ENCODE assay signal across 22 cellular contexts in the genomic region with DNA sequence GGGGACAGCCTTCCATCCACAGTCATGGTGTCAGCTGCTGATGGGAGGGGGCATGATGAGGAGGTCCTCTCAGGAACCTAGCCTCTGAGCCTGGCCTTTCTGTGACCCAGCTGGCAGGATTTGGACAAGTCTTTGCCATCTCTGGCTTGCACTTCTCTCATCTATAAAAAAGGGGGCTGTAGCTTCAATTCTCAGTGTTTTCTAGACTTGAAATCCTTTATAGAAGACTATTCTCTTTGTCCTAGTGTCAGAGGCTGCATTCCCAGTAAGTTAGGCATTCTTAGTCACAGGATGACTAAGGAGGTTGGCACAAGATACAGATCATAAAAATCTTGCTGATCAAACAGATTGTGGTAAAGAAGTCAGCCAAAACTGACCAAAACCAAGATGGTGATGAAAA.
DNase-seq lines count a peak whose midpoint lies in the region; TF ChIP-seq lines count a peak whose summit lies in the region.
"Had no signal": no experiment of that assay in that cellular context is flagged by ENCODE, and none has a peak within 500 bp of the region (broad histone marks: within the 10 kb centered on the region; RNA-seq: fewer than 3 reads in every experiment).

No MANE protein-coding gene starts in this region.

- H4K20me1 ChIP-seq in mammary epithelial cell (ENCODE audit: insufficient read depth, low read length) (no peaks in the 10 kb centered on the region), osteoblast (ENCODE audit: insufficient read depth, low read length) (no peaks in the 10 kb centered on the region), H9 (ENCODE audit: control insufficient read depth, insufficient read depth, insufficient read length) (no peaks in the 10 kb centered on the region)
- H4K20me1 ChIP-seq: BLaER1 had no signal

- no peak overlapping the region for H3T11ph ChIP-seq in H9 (ENCODE audit: low read length)

- H4K8ac ChIP-seq in H9 (replicated peaks; ENCODE audit: insufficient read length, low read depth, low read length) = no peak overlapping the region

- H3K4me3 ChIP-seq in mammary epithelial cell (replicated peaks in 1 of 3; ENCODE audit: insufficient read depth in 1 of 3, low read depth in 2 of 3, low read length in 3 of 3) (no peak overlapping the region), osteoblast (ENCODE audit: insufficient read depth, low read length) (no peak overlapping the region), prostate gland (no peak overlapping the region)
- H3K4me3 ChIP-seq: BLaER1, esophagus squamous epithelium, left lung, thoracic aorta had no signal

- CTCF ChIA-PET in mammary epithelial cell (lab: Charles Lee; ENCODE audit: low non-redundant PET) = no interaction called here

- no peak overlapping the region for H4K91ac ChIP-seq in H9 (ENCODE audit: insufficient read length, low read depth, low read length)

- H3K36me3 ChIP-seq in mammary epithelial cell (ENCODE audit: insufficient read depth, low read length) (no peaks in the 10 kb centered on the region), osteoblast (ENCODE audit: insufficient read depth, low read length) (no peaks in the 10 kb centered on the region), prostate gland (no peaks in the 10 kb centered on the region)
- H3K36me3 ChIP-seq: BLaER1, esophagus squamous epithelium, left lung, thoracic aorta had no signal

- H3K9me3 ChIP-seq in mammary epithelial cell (replicated peaks; ENCODE audit: insufficient read depth, low read length) (peaks cover 14% of the 10 kb centered on the region), osteoblast (ENCODE audit: low read depth, low read length) (no peaks in the 10 kb centered on the region), prostate gland (no peaks in the 10 kb centered on the region), H9 (ENCODE audit: control insufficient read depth, low read depth, low read length) (no peaks in the 10 kb centered on the region)
- H3K9me3 ChIP-seq: thoracic aorta had no signal

- H3K4me2 ChIP-seq in mammary epithelial cell (ENCODE audit: insufficient read depth, low read depth, low read length) (no peak overlapping the region), osteoblast (ENCODE audit: insufficient read depth, low read length) (no peak overlapping the region), H9 (ENCODE audit: insufficient read depth, insufficient read length, low read length) (no peak overlapping the region)
- H3K4me2 ChIP-seq: BLaER1 had no signal

- H3K4me1 ChIP-seq in mammary epithelial cell (ENCODE audit: insufficient read depth, low read length) (no peaks in the 10 kb centered on the region), osteoblast (ENCODE audit: insufficient read depth, low read length) (peaks cover 3% of the 10 kb centered on the region), prostate gland (replicated peaks) (no peaks in the 10 kb centered on the region), H9 (ENCODE audit: insufficient read depth, low read length) (no peaks in the 10 kb centered on the region)
- H3K4me1 ChIP-seq: BLaER1, esophagus squamous epithelium, left lung had no signal

- no peaks in the 10 kb centered on the region for H3K23me2 ChIP-seq in H9 (ENCODE audit: insufficient read length, low read depth, low read length, poor library complexity, severe bottlenecking)

- no peak overlapping the region for H2AK5ac ChIP-seq in H9 (ENCODE audit: insufficient read length, low read length)

- no peak for TF ChIP-seq CTCF in mammary epithelial cell (conservative IDR thresholded peaks at IDR 0.05 in 1 of 2, IDR thresholded peaks at IDR 0.05 in 1 of 2; ENCODE audit: extremely low read depth in 1 of 2, insufficient read depth in 1 of 2, low read depth in 1 of 2, low read length in 2 of 2)
- no peak for TF ChIP-seq CTCF in osteoblast (IDR thresholded peaks at IDR 0.05; ENCODE audit: extremely low read depth, low read depth, low read length)
- no peak for TF ChIP-seq CTCF in prostate gland (IDR thresholded peaks at IDR 0.05)
- no peak for TF ChIP-seq CTCF in H9 (conservative IDR thresholded peaks at IDR 0.05)

- H3K23ac ChIP-seq in H9 (ENCODE audit: insufficient read length, low read depth, low read length) = no peak overlapping the region

- no peak overlapping the region for H3K14ac ChIP-seq in H9 (ENCODE audit: insufficient read depth, low read length)

- H3K4me3 Mint-ChIP-seq in H9 = no peak overlapping the region
- H3K4me3 Mint-ChIP-seq: activated naive CD4-positive, alpha-beta T cell treated with anti-CD3 and anti-CD28 coated beads, Interleukin-2, amount 10 ng/mL, durations not matched to agents 7 days and 5 days; IgD-negative memory B cell; T-helper 2 cell treated with Interferon-gamma antibody and Interleukin-4, amounts not matched to agents 5 μg/mL and 100 μg/mL, for 36 hours had no signal

- in situ Hi-C loops in mammary epithelial cell (cut with MboI; ENCODE audit: low sequenced_read_pairs in 2 of 2) = no loop called here

- peaks cover 7 to 14% of the 10 kb centered on the region in 2 experiments; a peak in 2 of 4 replicates for H3K4me1 Mint-ChIP-seq in H9
- H3K4me1 Mint-ChIP-seq: activated naive CD4-positive, alpha-beta T cell treated with anti-CD3 and anti-CD28 coated beads, Interleukin-2, amount 10 ng/mL, durations not matched to agents 7 days and 5 days; IgD-negative memory B cell had no signal

- H3K79me1 ChIP-seq in H9 (ENCODE audit: insufficient read depth, low read depth, low read length, poor library complexity, severe bottlenecking) = no peaks in the 10 kb centered on the region

- H2BK120ac ChIP-seq in H9 (ENCODE audit: low read depth, low read length, poor library complexity, severe bottlenecking) = no peak overlapping the region

- no peak overlapping the region for H3K18ac ChIP-seq in H9 (ENCODE audit: insufficient read length, low read depth, low read length)

- no peak overlapping the region for H3K27ac Mint-ChIP-seq in H9
- H3K27ac Mint-ChIP-seq: activated naive CD4-positive, alpha-beta T cell treated with anti-CD3 and anti-CD28 coated beads, Interleukin-2, amount 10 ng/mL, durations not matched to agents 7 days and 5 days; IgD-negative memory B cell; T-helper 2 cell treated with Interferon-gamma antibody and Interleukin-4, amounts not matched to agents 5 μg/mL and 100 μg/mL, for 36 hours had no signal

- intact Hi-C loops in mammary epithelial cell (cut with micrococcal nuclease) (no loop called here), prostate gland (cut with DNase I) (no loop called here)

- no peak overlapping the region for H2BK20ac ChIP-seq in H9 (ENCODE audit: low read depth, low read length, poor library complexity, severe bottlenecking)

- no peak for TF ChIP-seq POLR2A in prostate gland (IDR thresholded peaks at IDR 0.05)

- no peak overlapping the region for H3K56ac ChIP-seq in H9 (ENCODE audit: insufficient read length, low read depth, low read length)

- no peak overlapping the region for H3K27ac ChIP-seq in mammary epithelial cell (ENCODE audit: insufficient read depth, low read depth, low read length)
- no peak overlapping the region for H3K27ac ChIP-seq in osteoblast (ENCODE audit: low read depth, low read length)
- H3K27ac ChIP-seq in prostate gland = no peak overlapping the region
- H3K27ac ChIP-seq in H9 (ENCODE audit: insufficient read length, low read depth, low read length) = no peak overlapping the region
- H3K27ac ChIP-seq: BLaER1, esophagus squamous epithelium, left lung, thoracic aorta had no signal

- DNase-seq in ELR (ENCODE audit: low read depth) = peak; percentile 59
- peak; percentile 29 for DNase-seq in NCI-H460 (ENCODE audit: extremely low read depth, low read depth)
- DNase-seq in mammary epithelial cell = peak; percentile 65
- DNase-seq in osteoblast (ENCODE audit: insufficient read length, low spot score, missing footprints) = peak; percentile 73
- DNase-seq in prostate gland (ENCODE audit: low spot score) = no peak
- DNase-seq in NCI-H2107 treated with DMSO at 0.1 percent for 48 hours (lab: John Stamatoyannopoulos, UW; ENCODE audit: unreplicated experiment) = no peak
- DNase-seq in NOMO-1 treated with dmso at 0.1 percent for 144 hours (lab: John Stamatoyannopoulos, UW; ENCODE audit: unreplicated experiment) = no peak
- DNase-seq in H9 = no peak
- DNase-seq: activated CD4-positive, alpha-beta T cell treated with anti-CD3 and anti-CD28 coated beads for 4 hours; activated naive CD4-positive, alpha-beta T cell treated with anti-CD3 and anti-CD28 coated beads, Interleukin-2, amount 10 ng/mL, durations not matched to agents 7 days and 5 days; DMS153; esophagus squamous epithelium; left lung; NCI-H1105 treated with DMSO at 0.1 percent for 48 hours; NK-92 treated with Interleukin-12 subunit alpha and Interleukin-12 subunit beta, amount 100 ng/mL, for 24 hours; SIG-M5; stimulated activated CD4-positive, alpha-beta T cell treated with anti-CD3 and anti-CD28 coated beads, Interleukin-4, amount 100 ng/mL, for 24 hours; stimulated activated CD8-positive, alpha-beta memory T cell treated with anti-CD3 and anti-CD28 coated beads, Interleukin-4, amount 100 ng/mL, for 48 hours had no signal

- no peak overlapping the region for H4K5ac ChIP-seq in H9 (ENCODE audit: insufficient read length, low read depth, low read length)

- H3K36me3 Mint-ChIP-seq in H9 (ENCODE audit: insufficient read depth in 1 of 3, low read depth in 3 of 3) = peaks cover 3 to 8% (median 6%) of the 10 kb centered on the region in 3 experiments; a peak in 6 of 7 replicates
- H3K36me3 Mint-ChIP-seq: activated naive CD4-positive, alpha-beta T cell treated with anti-CD3 and anti-CD28 coated beads, Interleukin-2, amount 10 ng/mL, durations not matched to agents 7 days and 5 days had no signal

- peaks cover 6 to 9% of the 10 kb centered on the region in 2 experiments; a peak in 2 of 5 replicates for H3K9me3 Mint-ChIP-seq in H9

- H2AFZ ChIP-seq in mammary epithelial cell (ENCODE audit: low read depth, low read length) (no peak overlapping the region), osteoblast (ENCODE audit: low read length) (no peak overlapping the region), H9 (ENCODE audit: low read length) (no peak overlapping the region)

- H2BK12ac ChIP-seq in H9 (ENCODE audit: insufficient read length, low read depth, low read length) = no peak overlapping the region

- H3K9ac ChIP-seq in mammary epithelial cell (ENCODE audit: insufficient read depth, low read length) = no peak overlapping the region
- H3K9ac ChIP-seq in H9 (ENCODE audit: extremely low read depth, insufficient read length, low read length) = no peak overlapping the region
- H3K9ac ChIP-seq: BLaER1 had no signal

- no peak overlapping the region for H2BK5ac ChIP-seq in H9 (ENCODE audit: insufficient read length, low read length)

- no peak overlapping the region for H3K4ac ChIP-seq in H9 (ENCODE audit: low read depth, low read length)

- no peaks in the 10 kb centered on the region for H3K27me3 ChIP-seq in mammary epithelial cell (ENCODE audit: insufficient read depth, low read length)
- no peaks in the 10 kb centered on the region for H3K27me3 ChIP-seq in osteoblast (ENCODE audit: insufficient read depth, low read length)
- H3K27me3 ChIP-seq in prostate gland (replicated peaks; ENCODE audit: insufficient read depth) = no peaks in the 10 kb centered on the region
- H3K27me3 ChIP-seq in H9 (ENCODE audit: insufficient read depth, low read length) = no peaks in the 10 kb centered on the region
- H3K27me3 ChIP-seq: BLaER1, esophagus squamous epithelium, left lung had no signal

- no peak overlapping the region for H2BK15ac ChIP-seq in H9 (ENCODE audit: low read depth, low read length)

- no TSS peak for BruUV-seq in mammary epithelial cell (replicated peaks; lab: Mats Ljungman, UMichigan)

- H3K79me2 ChIP-seq in mammary epithelial cell (ENCODE audit: insufficient read depth, low read length) (no peaks in the 10 kb centered on the region), osteoblast (ENCODE audit: insufficient read depth, low read length) (no peaks in the 10 kb centered on the region), H9 (ENCODE audit: insufficient read depth, low read length) (no peaks in the 10 kb centered on the region)

- dilution Hi-C loops in mammary epithelial cell (cut with HindIII; ENCODE audit: low sequenced_read_pairs) = no loop called here

- no peaks in the 10 kb centered on the region for H3K27me3 Mint-ChIP-seq in H9 (ENCODE audit: low read depth)
- H3K27me3 Mint-ChIP-seq: activated naive CD4-positive, alpha-beta T cell treated with anti-CD3 and anti-CD28 coated beads, Interleukin-2, amount 10 ng/mL, durations not matched to agents 7 days and 5 days; IgD-negative memory B cell had no signal

Comparison
In these comparisons a context has a peak if more than half of its experiments do, and no peak if none do; other contexts are left out.
1. DNase-seq: peak in ELR (single experiment), NCI-H460 (single experiment), mammary epithelial cell (single experiment) and osteoblast (single experiment); none in prostate gland (single experiment), NCI-H2107 treated with DMSO at 0.1 percent for 48 hours (single experiment), NOMO-1 treated with dmso at 0.1 percent for 144 hours (single experiment) and H9 (single experiment).